34 cellular contexts compared by ENCODE assay signal in the genomic region with DNA sequence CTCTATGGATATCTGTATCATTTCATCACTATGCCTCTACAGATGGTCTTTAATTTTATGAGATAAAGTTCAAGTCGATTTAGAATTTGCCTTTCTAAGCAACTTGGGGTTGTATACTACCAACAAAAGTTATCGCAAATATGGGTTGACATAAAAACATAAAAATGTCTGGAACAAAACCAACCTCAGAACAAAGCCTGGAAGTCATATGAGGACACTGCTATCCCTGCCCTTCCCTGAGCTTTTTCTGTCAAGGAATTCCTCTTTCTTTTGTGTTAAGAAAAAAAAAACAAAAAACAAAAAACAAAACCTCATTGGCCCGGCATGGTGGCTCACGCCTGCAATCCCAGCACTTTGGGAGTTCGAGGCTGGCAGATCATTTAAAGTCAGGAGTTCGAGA.
"Had no signal": no experiment of that assay in that cellular context is flagged by ENCODE, and none has a peak within 500 bp of the region (broad histone marks: within the 10 kb centered on the region; RNA-seq: fewer than 3 reads in every experiment).

No MANE protein-coding gene starts in this region.

- DNase-seq: activated CD4-positive, alpha-beta memory T cell treated with anti-CD3 and anti-CD28 coated beads, Interleukin-2, amount 10 ng/mL, durations not matched to agents 7 days and 5 days; activated CD4-positive, alpha-beta T cell treated with anti-CD3 and anti-CD28 coated beads for 1 hour; activated CD4-positive, alpha-beta T cell treated with anti-CD3 and anti-CD28 coated beads for 48 hours; activated CD4-positive, CD25-positive, alpha-beta regulatory T cell; activated CD8-positive, alpha-beta memory T cell treated with anti-CD3 and anti-CD28 coated beads for 24 hours; activated CD8-positive, alpha-beta memory T cell treated with anti-CD3 and anti-CD28 coated beads, Interleukin-2, amount 10 ng/mL, durations not matched to agents 7 days and 5 days; activated CD8-positive, alpha-beta memory T cell treated with anti-CD3 and anti-CD28 coated beads, Interleukin-2, amount 50 U/mL, for 48 hours; activated effector memory CD4-positive, alpha-beta T cell treated with Interleukin-2 at 50 U/mL for 16 hours; activated naive CD4-positive, alpha-beta T cell treated with anti-CD3 and anti-CD28 coated beads, Interleukin-2, amount 10 ng/mL, durations not matched to agents 7 days and 5 days; activated naive CD8-positive, alpha-beta T cell treated with anti-CD3 and anti-CD28 coated beads, Interleukin-2, amount 50 U/mL, for 24 hours; activated T-cell treated with anti-CD3 and anti-CD28 coated beads, Interleukin-2, amount 50 U/mL, for 48 hours; anterior cingulate cortex; Karpas-422; KBM-7; NCI-H1105 treated with DMSO at 0.1 percent for 48 hours; NCI-H1436; NCI-H1694 treated with DMSO at 0.1 percent for 48 hours; NCI-H2029; NCI-H345; NCI-H510A; NCI-H526; NCI-H748 treated with DMSO at 0.1 percent for 48 hours; NK-92 treated with Interleukin-12 subunit alpha and Interleukin-12 subunit beta, amount 100 ng/mL, for 24 hours; PC-3; Peyer's patch; RPMI8226; SIG-M5; SW 1271; T-helper 1 cell; T1000; WERI-Rb-1 had no signal

- H3K36me3 ChIP-seq: Peyer's patch, WERI-Rb-1 had no signal

- H3K4me3 Mint-ChIP-seq: activated CD4-positive, alpha-beta memory T cell treated with anti-CD3 and anti-CD28 coated beads, Interleukin-2, amount 10 ng/mL, durations not matched to agents 7 days and 5 days; activated CD8-positive, alpha-beta memory T cell treated with anti-CD3 and anti-CD28 coated beads, Interleukin-2, amount 10 ng/mL, durations not matched to agents 7 days and 5 days; activated naive CD4-positive, alpha-beta T cell treated with anti-CD3 and anti-CD28 coated beads, Interleukin-2, amount 10 ng/mL, durations not matched to agents 7 days and 5 days; activated naive CD8-positive, alpha-beta T cell; activated naive CD8-positive, alpha-beta T cell treated with anti-CD3 and anti-CD28 coated beads, Interleukin-2, amount 50 U/mL, for 24 hours; brain had no signal

- H3K4me3 ChIP-seq: Peyer's patch had no signal

- H3K27me3 ChIP-seq: Peyer's patch had no signal

- H3K9me3 Mint-ChIP-seq: activated naive CD4-positive, alpha-beta T cell treated with anti-CD3 and anti-CD28 coated beads, Interleukin-2, amount 10 ng/mL, durations not matched to agents 7 days and 5 days had no signal

- H3K36me3 Mint-ChIP-seq: activated naive CD4-positive, alpha-beta T cell treated with anti-CD3 and anti-CD28 coated beads, Interleukin-2, amount 10 ng/mL, durations not matched to agents 7 days and 5 days had no signal

- H3K27me3 Mint-ChIP-seq: activated CD4-positive, alpha-beta memory T cell treated with anti-CD3 and anti-CD28 coated beads, Interleukin-2, amount 10 ng/mL, durations not matched to agents 7 days and 5 days; activated CD8-positive, alpha-beta memory T cell treated with anti-CD3 and anti-CD28 coated beads, Interleukin-2, amount 10 ng/mL, durations not matched to agents 7 days and 5 days; activated naive CD4-positive, alpha-beta T cell treated with anti-CD3 and anti-CD28 coated beads, Interleukin-2, amount 10 ng/mL, durations not matched to agents 7 days and 5 days; activated naive CD8-positive, alpha-beta T cell; activated naive CD8-positive, alpha-beta T cell treated with anti-CD3 and anti-CD28 coated beads, Interleukin-2, amount 50 U/mL, for 24 hours; brain; IgD-negative memory B cell had no signal

- H3K27ac ChIP-seq: Peyer's patch, WERI-Rb-1 had no signal

- H3K27ac Mint-ChIP-seq: activated CD4-positive, alpha-beta memory T cell treated with anti-CD3 and anti-CD28 coated beads, Interleukin-2, amount 10 ng/mL, durations not matched to agents 7 days and 5 days; activated CD8-positive, alpha-beta memory T cell treated with anti-CD3 and anti-CD28 coated beads, Interleukin-2, amount 10 ng/mL, durations not matched to agents 7 days and 5 days; activated naive CD4-positive, alpha-beta T cell treated with anti-CD3 and anti-CD28 coated beads, Interleukin-2, amount 10 ng/mL, durations not matched to agents 7 days and 5 days; activated naive CD8-positive, alpha-beta T cell; activated naive CD8-positive, alpha-beta T cell treated with anti-CD3 and anti-CD28 coated beads, Interleukin-2, amount 50 U/mL, for 24 hours; brain had no signal

- H3K9me3 ChIP-seq: Peyer's patch had no signal

- H3K4me1 Mint-ChIP-seq: activated CD4-positive, alpha-beta memory T cell treated with anti-CD3 and anti-CD28 coated beads, Interleukin-2, amount 10 ng/mL, durations not matched to agents 7 days and 5 days; activated CD8-positive, alpha-beta memory T cell treated with anti-CD3 and anti-CD28 coated beads, Interleukin-2, amount 10 ng/mL, durations not matched to agents 7 days and 5 days; activated naive CD4-positive, alpha-beta T cell treated with anti-CD3 and anti-CD28 coated beads, Interleukin-2, amount 10 ng/mL, durations not matched to agents 7 days and 5 days had no signal

- H3K4me1 ChIP-seq: Peyer's patch had no signal

- ATAC-seq: activated CD8-positive, alpha-beta memory T cell treated with anti-CD3 and anti-CD28 coated beads, Interleukin-2, amount 10 ng/mL, durations not matched to agents 7 days and 5 days; activated naive CD8-positive, alpha-beta T cell treated with anti-CD3 and anti-CD28 coated beads, Interleukin-2, amount 50 U/mL, for 24 hours; PC-3 had no signal
